24 cellular contexts compared by ENCODE assay signal in genomic region chr2:112342067-112342466, GRCh38.
A peak's percentile ranks its signal among the peaks of the same experiment; 100 is the strongest.
DNase-seq lines count a peak whose midpoint lies in the region; ATAC-seq and TF ChIP-seq lines count a peak whose summit lies in the region.
"Had no signal": no experiment of that assay in that cellular context is flagged by ENCODE, and none has a peak within 500 bp of the region (broad histone marks: within the 10 kb centered on the region; RNA-seq: fewer than 3 reads in every experiment).

No MANE protein-coding gene starts in this region.

- no peaks in the 10 kb centered on the region for H3K27me3 Mint-ChIP-seq in T-helper 17 cell
- no peaks in the 10 kb centered on the region for H3K27me3 Mint-ChIP-seq in stimulated activated naive B cell treated with anti-CD40 and anti-IgM and Interleukin-4, amounts not matched to agents 10 μg/mL and 1 μg/mL and 100 μg/mL, for 72 hours

- peaks cover 2 to 7% of the 10 kb centered on the region in 2 donors for H3K9me3 Mint-ChIP-seq in stimulated activated naive B cell treated with anti-CD40 and anti-IgM and Interleukin-4, amounts not matched to agents 10 μg/mL and 1 μg/mL and 100 μg/mL, for 72 hours

- H3K4me3 Mint-ChIP-seq in T-helper 17 cell: no peak overlapping the region
- no peak overlapping the region for H3K4me3 Mint-ChIP-seq in stimulated activated naive B cell treated with anti-CD40 and anti-IgM and Interleukin-4, amounts not matched to agents 10 μg/mL and 1 μg/mL and 100 μg/mL, for 72 hours
- H3K4me3 Mint-ChIP-seq: CD4-positive, CD25-positive, alpha-beta regulatory T cell had no signal

- peak in 2 of 3 experiments; percentile 10 to 76 for DNase-seq in NCI-H1417 (lab: John Stamatoyannopoulos, UW)
- no peak for DNase-seq in NCI-H1417 treated with DMSO at 0.1 percent for 48 hours (lab: John Stamatoyannopoulos, UW)
- no peak for DNase-seq in RWPE2 (ENCODE audit: low spot score)
- DNase-seq in fibroblast of mammary gland (ENCODE audit: low read depth): peak; percentile 3
- no peak for DNase-seq in T-helper 17 cell
- DNase-seq in mesenteric fat pad (ENCODE audit: low spot score): no peak
- DNase-seq in stimulated activated naive B cell treated with anti-CD40 and anti-IgM and Interleukin-4, amounts not matched to agents 10 μg/mL and 1 μg/mL and 100 μg/mL, for 72 hours: no peak
- DNase-seq: ACHN; CD4-positive, CD25-positive, alpha-beta regulatory T cell; DMS153; DND-41; Kasumi-1; NCI-H1105 treated with DMSO at 0.1 percent for 48 hours; NCI-H1694; NCI-H2081; NCI-H2171; NCI-H226; NCI-H510A; NCI-H69; SIG-M5 had no signal

- no peak overlapping the region for H3K27ac Mint-ChIP-seq in T-helper 17 cell
- no peak overlapping the region for H3K27ac Mint-ChIP-seq in stimulated activated naive B cell treated with anti-CD40 and anti-IgM and Interleukin-4, amounts not matched to agents 10 μg/mL and 1 μg/mL and 100 μg/mL, for 72 hours
- H3K27ac Mint-ChIP-seq: CD4-positive, CD25-positive, alpha-beta regulatory T cell had no signal

- TF ChIP-seq CTCF in RWPE2 (IDR thresholded peaks at IDR 0.05; ENCODE audit: poor library complexity, severe bottlenecking) (no peak), fibroblast of mammary gland (conservative IDR thresholded peaks at IDR 0.05; ENCODE audit: control insufficient read depth, insufficient read depth, low read depth, low read length) (no peak)

- no peak overlapping the region for H3K4me3 ChIP-seq in RWPE2 (ENCODE audit: severe bottlenecking)
- H3K4me3 ChIP-seq in fibroblast of mammary gland (ENCODE audit: control insufficient read depth, low read depth, low read length): no peak overlapping the region
- H3K4me3 ChIP-seq: SK-N-MC had no signal

- no peaks in the 10 kb centered on the region for H3K27me3 ChIP-seq in RWPE2 (ENCODE audit: insufficient read depth, poor library complexity, severe bottlenecking)

- no peaks in the 10 kb centered on the region for H3K4me1 Mint-ChIP-seq in T-helper 17 cell
- no peaks in the 10 kb centered on the region for H3K4me1 Mint-ChIP-seq in stimulated activated naive B cell treated with anti-CD40 and anti-IgM and Interleukin-4, amounts not matched to agents 10 μg/mL and 1 μg/mL and 100 μg/mL, for 72 hours

- peak overlapping the region; percentile 51 for H3K27ac ChIP-seq in RWPE2 (ENCODE audit: poor library complexity, severe bottlenecking)
- H3K27ac ChIP-seq: 22Rv1, SK-N-MC had no signal

- ATAC-seq in RWPE2 (ENCODE audit: low read depth) (no peak), T-helper 17 cell (no peak)
- ATAC-seq in stimulated activated naive B cell treated with anti-CD40 and anti-IgM and Interleukin-4, amounts not matched to agents 10 μg/mL and 1 μg/mL and 100 μg/mL, for 72 hours (replicated peaks): no peak
- ATAC-seq: HepG2, Panc1 had no signal

- H3K9me3 ChIP-seq in RWPE2 (ENCODE audit: severe bottlenecking): no peaks in the 10 kb centered on the region
- no peaks in the 10 kb centered on the region for H3K9me3 ChIP-seq in T-helper 17 cell (ENCODE audit: control insufficient read depth, low read length, poor library complexity, severe bottlenecking)

- H3K36me3 Mint-ChIP-seq in T-helper 17 cell (ENCODE audit: low read depth): no peaks in the 10 kb centered on the region
- peaks cover 0 to 3% of the 10 kb centered on the region in 2 donors for H3K36me3 Mint-ChIP-seq in stimulated activated naive B cell treated with anti-CD40 and anti-IgM and Interleukin-4, amounts not matched to agents 10 μg/mL and 1 μg/mL and 100 μg/mL, for 72 hours
- H3K36me3 Mint-ChIP-seq: CD4-positive, CD25-positive, alpha-beta regulatory T cell had no signal

- H3K4me1 ChIP-seq in RWPE2 (ENCODE audit: insufficient read depth, poor library complexity, severe bottlenecking): peaks cover 18% of the 10 kb centered on the region

- no peaks in the 10 kb centered on the region for H3K36me3 ChIP-seq in RWPE2 (ENCODE audit: low read depth)

Comparison
In these comparisons a context has a peak if more than half of its experiments do, and no peak if none do; other contexts are left out.
1. DNase-seq: peak in NCI-H1417 (2 of 3) and fibroblast of mammary gland (single experiment); none in NCI-H1417 treated with DMSO at 0.1 percent for 48 hours (single experiment), RWPE2 (single experiment), T-helper 17 cell (0 of 3), mesenteric fat pad (single experiment) and stimulated activated naive B cell treated with anti-CD40 and anti-IgM and Interleukin-4, amounts not matched to agents 10 μg/mL and 1 μg/mL and 100 μg/mL, for 72 hours (single experiment).